In the genomic region with DNA sequence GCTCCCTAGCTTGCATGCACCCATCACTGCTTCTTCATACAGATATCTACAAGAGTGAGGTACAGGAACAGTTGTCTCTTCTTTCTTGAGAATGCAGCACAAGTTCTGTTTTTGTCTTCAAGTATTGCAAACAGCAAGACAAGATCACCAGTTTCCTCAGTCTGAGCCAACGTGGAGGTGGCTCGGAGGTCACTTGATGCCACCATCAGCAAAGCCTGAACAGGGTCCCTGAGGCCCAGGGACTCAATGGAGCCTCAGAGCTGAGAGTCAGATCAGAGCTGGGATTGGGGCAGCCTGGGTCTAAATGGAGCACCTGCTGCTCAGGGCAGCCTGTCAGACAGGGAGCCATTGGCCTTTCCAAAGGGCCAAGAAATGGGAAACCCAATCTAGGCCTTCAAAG, we compare ENCODE assay signal across 23 cellular contexts.
"Had no signal": no experiment of that assay in that cellular context is flagged by ENCODE, and none has a peak within 500 bp of the region (broad histone marks: within the 10 kb centered on the region; RNA-seq: fewer than 3 reads in every experiment).

No MANE protein-coding gene starts in this region.

- H3K27me3 Mint-ChIP-seq: activated CD4-positive, alpha-beta memory T cell treated with anti-CD3 and anti-CD28 coated beads for 36 hours; activated CD4-positive, alpha-beta T cell treated with anti-CD3 and anti-CD28 coated beads, Interleukin-2, amount 10 ng/mL, durations not matched to agents 7 days and 5 days; central memory CD8-positive, alpha-beta T cell; T-helper 17 cell had no signal

- H3K36me3 Mint-ChIP-seq: brain had no signal

- H2AFZ ChIP-seq: PC-9 had no signal

- DNase-seq: activated B cell treated with CpG ODN at 0.5 μM for 24 hours; activated CD4-positive, alpha-beta memory T cell treated with anti-CD3 and anti-CD28 coated beads for 36 hours; activated CD4-positive, alpha-beta T cell treated with anti-CD3 and anti-CD28 coated beads, Interleukin-2, amount 10 ng/mL, durations not matched to agents 7 days and 5 days; activated CD8-positive, alpha-beta memory T cell treated with anti-CD3 and anti-CD28 coated beads, Interleukin-2, amount 50 U/mL, for 4 hours; activated gamma-delta T cell treated with Interleukin-2 at 50 U/mL for 16 hours; activated naive CD4-positive, alpha-beta T cell treated with anti-CD3 and anti-CD28 coated beads, Interleukin-2, amount 50 U/mL, for 16 hours; activated T-cell treated with anti-CD3 and anti-CD28 coated beads, Interleukin-2, amount 50 U/mL, for 72 hours; Karpas-422; MM.1S; NCI-H1105; NCI-H1436; NCI-H1694 treated with DMSO at 0.1 percent for 48 hours; NCI-H2029 treated with DMSO at 0.1 percent for 48 hours; NCI-H510A treated with DMSO at 0.1 percent for 48 hours; NCI-H69; PC-9; SHP77 treated with DMSO at 0.1 percent for 48 hours; T-helper 17 cell; T-helper 9 cell had no signal

- H3K4me3 Mint-ChIP-seq: activated B cell treated with CpG ODN at 0.5 μM for 24 hours; activated CD4-positive, alpha-beta memory T cell treated with anti-CD3 and anti-CD28 coated beads for 36 hours; activated CD4-positive, alpha-beta T cell treated with anti-CD3 and anti-CD28 coated beads, Interleukin-2, amount 10 ng/mL, durations not matched to agents 7 days and 5 days; activated T-cell treated with anti-CD3 and anti-CD28 coated beads, Interleukin-2, amount 50 U/mL, for 72 hours; brain; central memory CD8-positive, alpha-beta T cell; T-helper 17 cell had no signal

- H3K27me3 ChIP-seq: ascending aorta had no signal

- H3K36me3 ChIP-seq: ascending aorta had no signal

- H3K9me3 Mint-ChIP-seq: activated B cell treated with CpG ODN at 0.5 μM for 24 hours; activated CD4-positive, alpha-beta memory T cell treated with anti-CD3 and anti-CD28 coated beads for 36 hours; activated T-cell treated with anti-CD3 and anti-CD28 coated beads, Interleukin-2, amount 50 U/mL, for 72 hours; brain; central memory CD8-positive, alpha-beta T cell had no signal

- H3K4me2 ChIP-seq: PC-9 had no signal

- H3K4me3 ChIP-seq: ascending aorta, PC-9 had no signal

- ATAC-seq: activated T-cell treated with anti-CD3 and anti-CD28 coated beads, Interleukin-2, amount 50 U/mL, for 72 hours; T-helper 17 cell had no signal

- H3K27ac ChIP-seq: ascending aorta, PC-9 had no signal

- H3K27ac Mint-ChIP-seq: activated B cell treated with CpG ODN at 0.5 μM for 24 hours; activated CD4-positive, alpha-beta memory T cell treated with anti-CD3 and anti-CD28 coated beads for 36 hours; activated CD4-positive, alpha-beta T cell treated with anti-CD3 and anti-CD28 coated beads, Interleukin-2, amount 10 ng/mL, durations not matched to agents 7 days and 5 days; activated T-cell treated with anti-CD3 and anti-CD28 coated beads, Interleukin-2, amount 50 U/mL, for 72 hours; activated T-helper 2 cell treated with anti-CD3 and anti-CD28 coated beads, Interferon-gamma antibody, Interleukin-2, Interleukin-4, amounts not matched to agents 10 μg/mL and 5 μg/mL and 100 μg/mL, durations not matched to agents 14 hours and 24 hours and 36 hours; brain; T-helper 17 cell had no signal

- H3K4me1 Mint-ChIP-seq: activated B cell treated with CpG ODN at 0.5 μM for 24 hours, brain had no signal

- H3K4me1 ChIP-seq: ascending aorta had no signal
